11 cellular contexts compared by ENCODE assay signal in genomic region chr2:20744366-20745335, GRCh38.
A peak's percentile ranks its signal among the peaks of the same experiment; 100 is the strongest.
DNase-seq lines count a peak whose midpoint lies in the region; ATAC-seq and TF ChIP-seq lines count a peak whose summit lies in the region.
"Had no signal": no experiment of that assay in that cellular context is flagged by ENCODE, and none has a peak within 500 bp of the region (broad histone marks: within the 10 kb centered on the region; RNA-seq: fewer than 3 reads in every experiment).

No MANE protein-coding gene starts in this region.

- TF ChIP-seq CTCF in mesothelial cell of epicardium (IDR thresholded peaks at IDR 0.05; ENCODE audit: unreplicated experiment) (no peak), transverse colon (IDR thresholded peaks at IDR 0.05) (no peak), left ventricle myocardium inferior (IDR thresholded peaks at IDR 0.05; ENCODE audit: borderline replicate concordance) (no peak)

- no peaks in the 10 kb centered on the region for H3K27me3 ChIP-seq in BLaER1
- no peaks in the 10 kb centered on the region for H3K27me3 ChIP-seq in naive thymus-derived CD4-positive, alpha-beta T cell (ENCODE audit: control insufficient read depth in 2 of 2, insufficient read depth in 2 of 2, low read length in 2 of 2)
- no peaks in the 10 kb centered on the region for H3K27me3 ChIP-seq in transverse colon
- H3K27me3 ChIP-seq in left ventricle myocardium inferior (ENCODE audit: low read depth) = no peaks in the 10 kb centered on the region
- H3K27me3 ChIP-seq: MG63 had no signal

- CTCF ChIA-PET in naive thymus-derived CD4-positive, alpha-beta T cell (lab: Charles Lee) = interaction anchor here (0.6 kb wide), 1 partner anchor 602 kb away, joined by 3 read pairs; no protein-coding TSS in a partner anchor

- H3K9me3 ChIP-seq in BLaER1 (peaks cover 13% of the 10 kb centered on the region), transverse colon (no peaks in the 10 kb centered on the region), left ventricle myocardium inferior (replicated peaks) (no peaks in the 10 kb centered on the region)
- H3K9me3 ChIP-seq in naive thymus-derived CD4-positive, alpha-beta T cell (ENCODE audit: control insufficient read depth in 2 of 3, low read length in 3 of 3) = no peaks in the 10 kb centered on the region
- H3K9me3 ChIP-seq: MG63 had no signal

- in situ Hi-C loops in transverse colon (cut with MboI; ENCODE audit: low pct_ligation_motif_present in 1 of 4, low pct_unique_long_range_greater_than_20kb in 1 of 4, low sequenced_read_pairs in 3 of 4) = no loop called here

- H3K36me3 ChIP-seq in BLaER1 (peaks cover 14% of the 10 kb centered on the region), transverse colon (no peaks in the 10 kb centered on the region), left ventricle myocardium inferior (no peaks in the 10 kb centered on the region)
- H3K36me3 ChIP-seq in naive thymus-derived CD4-positive, alpha-beta T cell (ENCODE audit: control insufficient read depth in 2 of 3, insufficient read depth in 3 of 3, low read length in 3 of 3) = no peaks in the 10 kb centered on the region
- H3K36me3 ChIP-seq: MG63 had no signal

- H3K9me3 Mint-ChIP-seq in naive thymus-derived CD4-positive, alpha-beta T cell = peaks cover 0 to 15% (median 0%) of the 10 kb centered on the region in 11 donors
- peaks cover 21% of the 10 kb centered on the region for H3K9me3 Mint-ChIP-seq in mesothelial cell of epicardium

- no peaks in the 10 kb centered on the region for H3K27me3 Mint-ChIP-seq in naive thymus-derived CD4-positive, alpha-beta T cell
- no peaks in the 10 kb centered on the region for H3K27me3 Mint-ChIP-seq in mesothelial cell of epicardium (ENCODE audit: low read depth)
- H3K27me3 Mint-ChIP-seq: activated CD8-positive, alpha-beta T cell treated with anti-CD3 and anti-CD28 coated beads for 36 hours had no signal

- H3K9ac ChIP-seq in BLaER1 = no peak overlapping the region

- intact Hi-C loops in naive thymus-derived CD4-positive, alpha-beta T cell (cut with micrococcal nuclease) = no loop called here
- intact Hi-C loops in transverse colon (cut with DNase I; ENCODE audit: low total_unique reads) (no loop called here), left ventricle myocardium inferior (cut with micrococcal nuclease) (no loop called here)

- no peak overlapping the region for H3K4me3 Mint-ChIP-seq in naive thymus-derived CD4-positive, alpha-beta T cell
- H3K4me3 Mint-ChIP-seq in mesothelial cell of epicardium = no peak overlapping the region
- H3K4me3 Mint-ChIP-seq: activated CD8-positive, alpha-beta T cell treated with anti-CD3 and anti-CD28 coated beads for 36 hours had no signal

- H3K36me3 Mint-ChIP-seq in naive thymus-derived CD4-positive, alpha-beta T cell = peaks cover 11 to 74% (median 43%) of the 10 kb centered on the region in 5 donors
- H3K36me3 Mint-ChIP-seq in mesothelial cell of epicardium = peaks cover 28% of the 10 kb centered on the region

- no peak overlapping the region for H3K27ac Mint-ChIP-seq in naive thymus-derived CD4-positive, alpha-beta T cell
- H3K27ac Mint-ChIP-seq in mesothelial cell of epicardium = no peak overlapping the region
- H3K27ac Mint-ChIP-seq: activated CD8-positive, alpha-beta T cell treated with anti-CD3 and anti-CD28 coated beads for 36 hours had no signal

- H3K4me1 Mint-ChIP-seq in naive thymus-derived CD4-positive, alpha-beta T cell = peaks cover 0 to 4% (median 0%) of the 10 kb centered on the region in 7 donors
- H3K4me1 Mint-ChIP-seq in mesothelial cell of epicardium = peaks cover 14% of the 10 kb centered on the region

- ATAC-seq in GM19328 (IDR thresholded peaks at IDR 0.05; ENCODE audit: unreplicated experiment) = peak; percentile 78
- peak; percentile 96 for ATAC-seq in HG02759 (IDR thresholded peaks at IDR 0.05; ENCODE audit: unreplicated experiment)
- peak; percentile 94 for ATAC-seq in HG03442 (IDR thresholded peaks at IDR 0.05; ENCODE audit: unreplicated experiment)
- ATAC-seq in naive thymus-derived CD4-positive, alpha-beta T cell = no peak
- ATAC-seq: activated CD8-positive, alpha-beta T cell treated with anti-CD3 and anti-CD28 coated beads for 36 hours; right cardiac atrium had no signal

- no peak for TF ChIP-seq EP300 in transverse colon (IDR thresholded peaks at IDR 0.05; ENCODE audit: low read depth)

- H3K27ac ChIP-seq in BLaER1 (peak overlapping the region; percentile 32; the same call in 1 of the 2 replicates), transverse colon (no peak overlapping the region), left ventricle myocardium inferior (replicated peaks) (no peak overlapping the region)
- H3K27ac ChIP-seq in naive thymus-derived CD4-positive, alpha-beta T cell (ENCODE audit: low read depth, low read length) = no peak overlapping the region

- no peak for TF ChIP-seq POLR2A in transverse colon (IDR thresholded peaks at IDR 0.05)

- DNase-seq in naive thymus-derived CD4-positive, alpha-beta T cell = no peak
- DNase-seq in mesothelial cell of epicardium (ENCODE audit: low spot score in 2 of 2, unreplicated experiment in 2 of 2) (no peak), transverse colon (no peak), left ventricle myocardium inferior (no peak)
- DNase-seq: activated CD8-positive, alpha-beta T cell treated with anti-CD3 and anti-CD28 coated beads for 36 hours; MG63; right cardiac atrium had no signal

- H3K4me2 ChIP-seq in BLaER1 = peak overlapping the region; percentile 66

- H4K20me1 ChIP-seq in BLaER1 = peaks cover 7% of the 10 kb centered on the region; the same call in 1 of the 2 replicates

- POLR2A ChIA-PET in naive thymus-derived CD4-positive, alpha-beta T cell (lab: Charles Lee) = interaction anchor here (0.6 kb wide), 1 partner anchor 44 kb away, joined by 3 read pairs; no protein-coding TSS in a partner anchor

- no peak overlapping the region for H3K4me3 ChIP-seq in BLaER1
- H3K4me3 ChIP-seq in naive thymus-derived CD4-positive, alpha-beta T cell (ENCODE audit: low read length) = no peak overlapping the region
- H3K4me3 ChIP-seq in transverse colon = no peak overlapping the region
- H3K4me3 ChIP-seq in left ventricle myocardium inferior = no peak overlapping the region
- H3K4me3 ChIP-seq: MG63 had no signal

- 84 to 100% methylated on average over 1 to 2 of the region's 2 CpGs for WGBS in transverse colon (ENCODE audit: low coverage in 1 of 2), 2 donors

- peaks cover 22% of the 10 kb centered on the region for H3K4me1 ChIP-seq in BLaER1
- no peaks in the 10 kb centered on the region for H3K4me1 ChIP-seq in naive thymus-derived CD4-positive, alpha-beta T cell (ENCODE audit: control insufficient read depth in 2 of 2, insufficient read depth in 2 of 2, low read length in 2 of 2)
- H3K4me1 ChIP-seq in transverse colon = no peaks in the 10 kb centered on the region
- peaks cover 10% of the 10 kb centered on the region for H3K4me1 ChIP-seq in left ventricle myocardium inferior
